9 cellular contexts compared by ENCODE assay signal in the genomic region with DNA sequence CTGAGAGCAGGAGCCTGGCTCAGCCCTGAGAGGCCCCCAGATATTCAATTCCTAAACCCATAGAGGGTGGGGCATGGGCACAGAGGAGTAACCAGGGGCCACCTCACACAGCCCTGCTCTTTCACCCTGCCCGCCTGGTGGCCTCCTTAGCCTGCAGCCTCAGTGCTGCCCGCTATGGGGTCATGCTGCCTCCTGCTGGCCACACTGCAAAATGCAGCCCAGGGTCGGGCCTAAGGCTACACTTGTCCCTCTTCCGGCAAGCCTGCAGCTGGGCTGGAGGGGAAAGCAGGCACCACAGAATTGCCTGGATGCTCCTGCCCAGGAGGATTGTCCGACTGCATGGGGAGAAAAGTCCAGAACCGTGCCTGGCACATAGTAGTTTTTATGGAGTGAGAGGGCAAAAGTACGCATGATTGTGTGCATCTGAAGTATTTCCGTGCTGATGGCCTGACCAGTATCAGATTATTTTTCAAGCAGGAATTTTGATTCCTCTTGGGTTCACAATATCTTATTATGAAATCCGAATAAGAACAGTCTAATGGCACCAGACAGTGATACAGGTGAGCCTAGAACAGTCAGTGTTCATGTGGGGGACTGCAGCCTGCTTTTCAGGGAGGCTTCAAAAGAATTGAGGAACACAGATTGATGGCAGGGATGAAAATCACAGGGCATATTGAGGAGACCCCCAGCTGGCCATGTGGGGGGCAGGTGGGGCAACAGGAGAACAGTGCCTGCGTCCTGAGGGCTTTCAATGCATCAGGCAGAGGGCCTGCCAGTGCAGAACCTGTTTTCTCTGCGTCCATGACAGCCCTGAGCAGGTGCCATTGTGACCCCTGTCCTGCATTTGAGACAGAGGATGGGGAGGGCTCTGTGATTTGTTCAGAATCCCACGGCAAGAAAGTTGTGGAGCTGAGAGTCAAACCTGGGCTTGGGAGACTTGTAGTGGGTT. TPM values are rescaled to one million over a fixed set of nuclear protein-coding genes. Genes with fewer than 3 reads are reported as not detected.
DNase-seq lines count a peak whose midpoint lies in the region; ATAC-seq and TF ChIP-seq lines count a peak whose summit lies in the region.
"Had no signal": no experiment of that assay in that cellular context is flagged by ENCODE, and none has a peak within 500 bp of the region (broad histone marks: within the 10 kb centered on the region; RNA-seq: fewer than 3 reads in every experiment).

No MANE protein-coding gene starts in this region.

- peak; percentile 77 for TF ChIP-seq CTCF in RWPE1 (conservative IDR thresholded peaks at IDR 0.05; ENCODE audit: low read depth)
- TF ChIP-seq CTCF in glutamatergic neuron (IDR thresholded peaks at IDR 0.05; ENCODE audit: partially characterized antibody, unreplicated experiment) = peak; percentile 94
- peak; percentile 53 to 77 (median 64) for TF ChIP-seq CTCF in uterus (IDR thresholded peaks at IDR 0.05)

- CTCF ChIA-PET in RWPE1 (lab: Yijun Ruan, JAX) = interaction anchor here (0.6 to 1.8 kb wide), 11 partner anchors 9 to 1868 kb away, joined by 3 to 8 read pairs (median 3); no protein-coding TSS in a partner anchor

- H3K4me1 ChIP-seq in uterus = no peaks in the 10 kb centered on the region

- H3K27me3 Mint-ChIP-seq in glutamatergic neuron (ENCODE audit: unreplicated experiment) = peaks cover 2% of the 10 kb centered on the region

- intact Hi-C loops in posterior vena cava (cut with DNase I) (loop anchor here in 1 of 2 donors (5.0 kb wide), 1 partner anchor 400 kb away; the partner anchor contains the start of gene NPPC), uterus (cut with DNase I; ENCODE audit: low total_unique reads) (loop anchor here (10.0 kb wide), 1 partner anchor 403 kb away; the partner anchor contains the start of gene NPPC)

- H3K27ac Mint-ChIP-seq in glutamatergic neuron (ENCODE audit: unreplicated experiment) = no peak overlapping the region

- H3K36me3 Mint-ChIP-seq in glutamatergic neuron (ENCODE audit: unreplicated experiment) = no peaks in the 10 kb centered on the region

- H3K27ac ChIP-seq in RWPE1 = no peak overlapping the region
- H3K27ac ChIP-seq in uterus = no peak overlapping the region

- H3K27me3 ChIP-seq in uterus = no peaks in the 10 kb centered on the region

- DNase-seq in DMS79 treated with DMSO at 0.1 percent for 48 hours (lab: John Stamatoyannopoulos, UW) (peak; percentile 23), DMS79 (lab: John Stamatoyannopoulos, UW) (no peak), RWPE1 (ENCODE audit: low spot score) (no peak), activated gamma-delta T cell treated with Interleukin-2 at 50 U/mL for 16 hours (peak; percentile 85), glutamatergic neuron (peak; percentile 97), posterior vena cava (ENCODE audit: low spot score) (peak; percentile 93), uterus (peak in 1 of 2 donors; percentile 64)

- peak; percentile 54 for ATAC-seq in HG02870 (IDR thresholded peaks at IDR 0.05; ENCODE audit: unreplicated experiment)

- H3K4me1 Mint-ChIP-seq in glutamatergic neuron (ENCODE audit: low read depth, unreplicated experiment) = no peaks in the 10 kb centered on the region

- POLR2A ChIA-PET in RWPE1 (lab: Yijun Ruan, JAX; ENCODE audit: low non-redundant PET) = no interaction called here

- H3K4me3 ChIP-seq in uterus = no peak overlapping the region

- no peak for TF ChIP-seq POLR2A in uterus (IDR thresholded peaks at IDR 0.05)

- no peaks in the 10 kb centered on the region for H3K9me3 ChIP-seq in uterus

- no peaks in the 10 kb centered on the region for H3K36me3 ChIP-seq in uterus

- no peak overlapping the region for H3K4me3 Mint-ChIP-seq in glutamatergic neuron (ENCODE audit: unreplicated experiment)

- H3K9me3 Mint-ChIP-seq in glutamatergic neuron (ENCODE audit: unreplicated experiment) = peaks cover 2% of the 10 kb centered on the region

RNA-seq across cellular contexts. Expression of gene ALPP, which starts 51.2 kb away (rescaled TPM):
- 0.34 TPM for total RNA-seq in glutamatergic neuron (ENCODE audit: unreplicated experiment)
- not detected for total RNA-seq in posterior vena cava
- total RNA-seq in uterus = under 1 TPM in 1 of 4 donors, not detected in 3; 0.62 TPM
- total RNA-seq: mononuclear cell had no signal

Comparison
In these comparisons a context has a peak if more than half of its experiments do, and no peak if none do; other contexts are left out.
1. DNase-seq: peak in DMS79 treated with DMSO at 0.1 percent for 48 hours (single experiment), activated gamma-delta T cell treated with Interleukin-2 at 50 U/mL for 16 hours (single experiment), glutamatergic neuron (single experiment) and posterior vena cava (single experiment); none in DMS79 (single experiment) and RWPE1 (single experiment).
2. Peak in every context shown above with its lines, with median percentiles within 50 percentile points of each other: CTCF ChIP-seq.